10 cellular contexts compared by ENCODE assay signal in genomic region chr17:45282683-45283644, GRCh38. TPM values are rescaled to one million over a fixed set of nuclear protein-coding genes. Genes with fewer than 3 reads are reported as not detected.
A peak's percentile ranks its signal among the peaks of the same experiment; 100 is the strongest.
DNase-seq lines count a peak whose midpoint lies in the region; ATAC-seq and TF ChIP-seq lines count a peak whose summit lies in the region.
"Had no signal": no experiment of that assay in that cellular context is flagged by ENCODE, and none has a peak within 500 bp of the region (broad histone marks: within the 10 kb centered on the region; RNA-seq: fewer than 3 reads in every experiment).

No MANE protein-coding gene starts in this region.

- peaks cover 3 to 80% of the 10 kb centered on the region in 2 donors for H3K36me3 ChIP-seq in psoas muscle (ENCODE audit: insufficient read depth in 1 of 2, low read depth in 1 of 2)
- H3K36me3 ChIP-seq: uterus had no signal

- H3K4me3 ChIP-seq in fibroblast of villous mesenchyme (ENCODE audit: low read depth, low read length) (no peak overlapping the region), psoas muscle (peak overlapping the region; percentile 7)
- H3K4me3 ChIP-seq: uterus had no signal

- WGBS in psoas muscle, 3 donors, result 17 to 42% (median 32%) methylated on average over 21 of the region's 21 CpGs

- peak overlapping the region; percentile 96 for H3K27ac ChIP-seq in psoas muscle
- H3K27ac ChIP-seq: uterus had no signal

- H3K4me1 ChIP-seq in psoas muscle, result peaks cover 73% of the 10 kb centered on the region

- intact Hi-C loops in psoas muscle (cut with DNase I), result loop anchor here in 1 of 2 donors (5.0 kb wide), 1 partner anchor 34 kb away; the partner anchor contains the start of gene MAP3K14

- TF ChIP-seq CTCF in fibroblast of villous mesenchyme (IDR thresholded peaks at IDR 0.05; ENCODE audit: insufficient read depth, low read depth, low read length) (no peak), psoas muscle (IDR thresholded peaks at IDR 0.05) (no peak)

- DNase-seq in EH (ENCODE audit: low read depth) (peak; percentile 46), NCI-H82 treated with DMSO at 0.1 percent for 48 hours (lab: John Stamatoyannopoulos, UW; ENCODE audit: unreplicated experiment) (peak; percentile 47), fibroblast of villous mesenchyme (ENCODE audit: low read depth) (peak; percentile 86), psoas muscle (peak; percentile 78 to 94), CD1c-positive myeloid dendritic cell (ENCODE audit: extremely low spot score) (no peak)
- no peak for DNase-seq in activated CD4-positive, alpha-beta T cell treated with anti-CD3 and anti-CD28 coated beads for 1 hour
- DNase-seq: NCI-H446 treated with DMSO at 0.1 percent for 48 hours had no signal

- H3K27me3 ChIP-seq in psoas muscle (ENCODE audit: insufficient read depth in 3 of 3, low read length in 2 of 3), result no peaks in the 10 kb centered on the region
- H3K27me3 ChIP-seq: uterus had no signal

- H3K9me3 ChIP-seq in psoas muscle, result no peaks in the 10 kb centered on the region
- H3K9me3 ChIP-seq: uterus had no signal

- ATAC-seq in psoas muscle (peak; percentile 85 to 91 (median 87)), GM18519 (IDR thresholded peaks at IDR 0.05; ENCODE audit: low FRiP score, unreplicated experiment) (no peak), HG03280 (IDR thresholded peaks at IDR 0.05; ENCODE audit: unreplicated experiment) (no peak)

RNA-seq across cellular contexts. Expression of gene SPATA32, which starts 21.1 kb away (rescaled TPM):
- under 0.01 TPM in 1 of 2 replicates, not detected in the other for total RNA-seq in fibroblast of villous mesenchyme
- total RNA-seq in psoas muscle, result under 1 TPM in 1 of 4 donors, not detected in 3; 0.11 TPM
- not detected for polyA plus RNA-seq in psoas muscle
- total RNA-seq: uterus had no signal

RNA-seq across cellular contexts. Expression of gene MAP3K14, which starts 33.9 kb away (rescaled TPM):
- total RNA-seq in fibroblast of villous mesenchyme (1.6 and 1.7 TPM in 2 replicates), psoas muscle (10 to 100 TPM; 21.8 to 53.5 (median 30.1) TPM)
- polyA plus RNA-seq in psoas muscle, result 10 to 100 TPM; 12.4 to 28.1 (median 24.6) TPM

Comparison
In these comparisons a context has a peak if more than half of its experiments do, and no peak if none do; other contexts are left out.
1. DNase-seq: peak in EH (single experiment), NCI-H82 treated with DMSO at 0.1 percent for 48 hours (single experiment), fibroblast of villous mesenchyme (single experiment) and psoas muscle (2 of 2); none in CD1c-positive myeloid dendritic cell (single experiment) and activated CD4-positive, alpha-beta T cell treated with anti-CD3 and anti-CD28 coated beads for 1 hour (single experiment).
2. ATAC-seq: peak in psoas muscle (4 of 4); none in GM18519 (single experiment) and HG03280 (single experiment).